12 cellular contexts compared by ENCODE assay signal in genomic region chr1:204241914-204242313, GRCh38. TPM values are rescaled to one million over a fixed set of nuclear protein-coding genes. Genes with fewer than 3 reads are reported as not detected.
"Had no signal": no experiment of that assay in that cellular context is flagged by ENCODE, and none has a peak within 500 bp of the region (broad histone marks: within the 10 kb centered on the region; RNA-seq: fewer than 3 reads in every experiment).

No MANE protein-coding gene starts in this region.

- H3K27ac ChIP-seq: GM23248 had no signal

- H3K27ac Mint-ChIP-seq: GM23338, H9, HFFc6 had no signal

- FAIRE-seq: H1, H54 had no signal

- H2AFZ ChIP-seq: GM23248, GM23338 had no signal

- H3K9ac ChIP-seq: GM23248 had no signal

- DNase-seq: GM23248, GOT3, H7, H9, HCEC 1CT, HFFc6 had no signal

- H3K9me3 Mint-ChIP-seq: GM23338, H9, HFFc6 had no signal

- H3K4me3 Mint-ChIP-seq: GM23338, H9, HFFc6 had no signal

- H3K4me3 ChIP-seq: GM23248, GM23338, HAP-1 had no signal

- H3K9me3 ChIP-seq: HAP-1 had no signal

- H3K4me1 Mint-ChIP-seq: GM23338, H9 had no signal

- H3K4me2 ChIP-seq: GM23338 had no signal

- ATAC-seq: HCT116 had no signal

- H3K36me3 ChIP-seq: HAP-1 had no signal

- H3K4me1 ChIP-seq: HAP-1 had no signal

RNA-seq across cellular contexts. Expression of gene GOLT1A, which starts 28.1 kb away (rescaled TPM):
- total RNA-seq: GM23248, H4, HFFc6 had no signal
- polyA plus RNA-seq: GM23248 had no signal

RNA-seq across cellular contexts. Expression of gene KISS1, which starts 45.6 kb away (rescaled TPM):
- total RNA-seq: GM23248, GM23338, H1, H4, H7 had no signal
- polyA plus RNA-seq: GM23248, GM23338 had no signal
